Comparison of ENCODE assay signal across 1 cellular context in the genomic region with DNA sequence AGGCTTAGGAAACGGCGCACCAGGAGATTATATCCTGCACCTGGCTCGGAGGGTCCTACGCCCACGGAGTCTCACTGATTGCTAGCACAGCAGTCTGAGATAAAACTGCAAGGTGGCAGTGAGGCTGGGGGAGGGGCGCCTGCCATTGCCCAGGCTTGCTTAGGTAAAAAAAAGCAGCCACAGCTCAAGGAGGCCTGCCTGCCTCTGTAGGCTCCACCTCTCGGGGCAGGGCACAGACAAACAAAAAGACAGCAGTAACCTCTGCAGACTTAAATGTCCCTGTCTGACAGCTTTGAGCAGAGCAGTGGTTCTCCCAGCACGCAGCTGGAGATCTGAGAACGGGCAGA.
TF ChIP-seq lines count a peak whose summit lies in the region.

No MANE protein-coding gene starts in this region.

TF ChIP-seq in HepG2, 621 proteins besides CTCF, POLR2A, EP300 and RAD21:
- TF ChIP-seq ZNF281 (CRISPR knock-in tag; IDR thresholded peaks at IDR 0.05; ENCODE audit: borderline replicate concordance) = peak; percentile 17; the same call in 1 of the 2 replicates
